In the genomic region with DNA sequence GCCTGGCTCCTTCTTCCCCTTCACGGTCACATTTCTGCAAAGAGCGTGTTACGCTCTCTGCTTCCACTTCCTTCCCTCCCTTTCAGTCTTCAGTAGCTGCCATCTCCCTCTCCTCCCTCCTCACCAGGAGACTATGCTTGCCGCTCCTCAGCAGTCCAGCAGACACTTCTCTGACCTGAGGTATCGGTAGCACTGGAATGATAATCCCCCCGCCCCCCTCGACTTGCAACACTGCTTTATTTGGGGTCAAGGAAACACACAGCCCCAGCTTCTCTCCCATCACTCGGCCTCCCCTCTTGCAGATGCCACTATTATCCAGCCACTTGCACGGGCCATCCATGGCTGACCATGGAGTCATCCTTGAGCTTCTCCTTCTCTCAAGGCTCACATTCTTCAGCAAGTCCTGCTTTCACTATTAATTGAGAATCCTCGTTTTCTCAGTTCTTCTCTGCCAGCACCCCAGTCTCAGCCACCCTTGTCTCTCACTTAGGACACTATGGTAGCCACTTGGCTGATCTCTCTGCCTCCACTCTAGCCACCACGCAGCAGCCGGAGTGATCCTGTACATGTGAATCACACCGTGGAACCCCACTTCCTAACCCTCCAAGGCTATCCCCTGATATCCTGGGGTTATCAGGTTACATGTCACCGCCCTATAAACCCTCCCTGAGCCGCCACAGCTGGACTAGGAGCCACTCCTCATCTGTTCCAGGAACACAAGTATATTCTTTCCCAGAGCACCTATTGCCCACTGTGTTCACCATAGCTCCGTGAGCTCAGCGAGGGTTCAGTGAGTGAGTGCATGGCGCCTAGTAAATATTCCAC, we compare ENCODE assay signal across 9 cellular contexts. TPM values are rescaled to one million over a fixed set of nuclear protein-coding genes. Genes with fewer than 3 reads are reported as not detected.
DNase-seq lines count a peak whose midpoint lies in the region; ATAC-seq, FAIRE-seq and TF ChIP-seq lines count a peak whose summit lies in the region.
"Had no signal": no experiment of that assay in that cellular context is flagged by ENCODE, and none has a peak within 500 bp of the region (broad histone marks: within the 10 kb centered on the region; RNA-seq: fewer than 3 reads in every experiment).

No MANE protein-coding gene starts in this region.

- no peaks in the 10 kb centered on the region for H4K20me1 ChIP-seq in OCI-LY1 (ENCODE audit: insufficient read depth, low read length)
- no peaks in the 10 kb centered on the region for H4K20me1 ChIP-seq in K562 (replicated peaks; ENCODE audit: control insufficient read depth, insufficient read depth, low read length)

- ATAC-seq in HG02759 (IDR thresholded peaks at IDR 0.05; ENCODE audit: unreplicated experiment) (peak; percentile 17), K562 (peak; percentile 73), HG03045 (IDR thresholded peaks at IDR 0.05; ENCODE audit: unreplicated experiment) (no peak)
- ATAC-seq in stimulated activated naive CD8-positive, alpha-beta T cell treated with anti-CD3 and anti-CD28 coated beads, Interleukin-15, Interleukin-2, amounts not matched to agents 100 U/mL and 50 U/mL, for 24 hours: peak; percentile 15

- peaks cover 6% of the 10 kb centered on the region; the same call in 1 of the 2 replicates for H3K9me3 ChIP-seq in OCI-LY1 (ENCODE audit: low read length)
- H3K9me3 ChIP-seq in K562 (replicated peaks; ENCODE audit: control insufficient read depth, insufficient read depth, low read depth, low read length): no peaks in the 10 kb centered on the region

- H3K79me2 ChIP-seq in OCI-LY1 (ENCODE audit: insufficient read depth, low read length) (no peaks in the 10 kb centered on the region), K562 (ENCODE audit: control insufficient read depth, insufficient read depth, low read length) (peaks cover 12% of the 10 kb centered on the region)

- H2AFZ ChIP-seq in OCI-LY1 (ENCODE audit: low read length) (no peak overlapping the region), K562 (ENCODE audit: low read depth, low read length) (peak overlapping the region; percentile 98)

- TF ChIP-seq CTCF in OCI-LY1 (IDR thresholded peaks at IDR 0.05; ENCODE audit: low read length) (no peak), K562 (IDR thresholded peaks at IDR 0.05 in 2 of 3, conservative IDR thresholded peaks at IDR 0.05 in 1 of 3; ENCODE audit: insufficient read depth in 2 of 3, low read depth in 1 of 3, low read length in 3 of 3) (no peak)

- 4% methylated on average over 16 of the region's 18 CpGs for WGBS in K562 (ENCODE audit: insufficient coverage, low coverage, missing lambda C conversion rate)

- no peaks in the 10 kb centered on the region for H3K36me3 ChIP-seq in OCI-LY1 (ENCODE audit: insufficient read depth, low read length)
- no peaks in the 10 kb centered on the region for H3K36me3 ChIP-seq in K562 (ENCODE audit: control insufficient read depth, insufficient read depth, low read length)

- H3K4me3 ChIP-seq in OCI-LY1 (ENCODE audit: low read depth, low read length, poor library complexity, severe bottlenecking) (peak overlapping the region; percentile 69), K562 (peak overlapping the region; percentile 77)

- in situ Hi-C loops in K562 (cut with MboI): loop anchor here (10.0 kb wide), 1 partner anchor 285 kb away; no protein-coding TSS in a partner anchor

- peak overlapping the region; percentile 59; the same call in 1 of the 2 replicates for H3K9ac ChIP-seq in OCI-LY1 (ENCODE audit: low read length)
- H3K9ac ChIP-seq in K562 (ENCODE audit: insufficient read depth in 1 of 2, low read depth in 2 of 2, low read length in 2 of 2): peak overlapping the region; percentile 53 to 79; a peak in 3 of 4 replicates

- TF ChIP-seq EP300 in K562 (IDR thresholded peaks at IDR 0.05; ENCODE audit: low read length): 0 out of 2 replicates have a peak, but pooled peaks have one; percentile 9

- H3K9me1 ChIP-seq in K562 (ENCODE audit: control insufficient read depth, insufficient read depth, low read length): no peaks in the 10 kb centered on the region

- DNase-seq in NCI-H510A treated with DMSO at 0.1 percent for 48 hours (lab: John Stamatoyannopoulos, UW) (peak; percentile 35), NCI-H510A (lab: John Stamatoyannopoulos, UW) (no peak), K562 (ENCODE audit: extremely low read depth in 1 of 4, low spot score in 3 of 4) (peak; percentile 39 to 70 (median 46)), kidney glomerular epithelial cell (lab: John Stamatoyannopoulos, UW) (peak; percentile 51)
- peak; percentile 30 for DNase-seq in stimulated activated naive CD8-positive, alpha-beta T cell treated with anti-CD3 and anti-CD28 coated beads, Interleukin-15, Interleukin-2, amounts not matched to agents 100 U/mL and 50 U/mL, for 24 hours

- intact Hi-C loops in K562 (cut with micrococcal nuclease): loop anchor here (1.0 to 2.0 kb wide), 3 partner anchors 119 to 287 kb away; no protein-coding TSS in a partner anchor

- POLR2A ChIA-PET in K562 (lab: Yijun Ruan, JAX): interaction anchor here (0.5 to 2.3 kb wide), 7 partner anchors 8 to 1099 kb away, joined by 3 to 10 read pairs (median 3); a partner anchor contains a TSS

- BruUV-seq in K562 (replicated peaks; lab: Mats Ljungman, UMichigan): no TSS peak

- CTCF ChIA-PET in K562 (lab: Yijun Ruan, JAX; ENCODE audit: low intra/inter-chr PET ratio): interaction anchor here (0.6 to 1.2 kb wide), 4 partner anchors 21 to 295 kb away, joined by 3 to 6 read pairs (median 4); a partner anchor contains a TSS

- no peak; the same call in 1 of the 2 replicates for TF ChIP-seq POLR2A in K562 (conservative IDR thresholded peaks at IDR 0.05)

- FAIRE-seq in K562 (lab: Jason Lieb, UNC): peak; percentile 80
- FAIRE-seq: endometrium had no signal

- H3K4me1 ChIP-seq in OCI-LY1 (ENCODE audit: insufficient read depth, low read length, severe bottlenecking) (peaks cover 31% of the 10 kb centered on the region), K562 (replicated peaks in 1 of 2; ENCODE audit: control insufficient read depth in 2 of 2, insufficient read depth in 2 of 2, low read length in 2 of 2) (peaks cover 13 to 17% of the 10 kb centered on the region in 2 experiments; a peak in 4 of 5 replicates)

- H3K4me2 ChIP-seq in OCI-LY1 (ENCODE audit: low read length) (peak overlapping the region; percentile 85), K562 (ENCODE audit: insufficient read depth, low read length) (peak overlapping the region; percentile 85)

- H3F3A ChIP-seq in OCI-LY1 (ENCODE audit: insufficient read depth, low read length): no peaks in the 10 kb centered on the region

- H3K9me2 ChIP-seq in OCI-LY1 (ENCODE audit: low read depth, low read length): no peaks in the 10 kb centered on the region

- TF ChIP-seq RAD21 in K562 (CRISPR knock-in tag; conservative IDR thresholded peaks at IDR 0.05 in 1 of 2, IDR thresholded peaks at IDR 0.05 in 1 of 2): no peak

- H3K27ac ChIP-seq in OCI-LY1 (ENCODE audit: low read depth, low read length, poor library complexity, severe bottlenecking) (no peak overlapping the region), K562 (ENCODE audit: extremely low read depth, low read depth, low read length) (peak overlapping the region; percentile 80)

- H3K27me3 ChIP-seq in OCI-LY1 (ENCODE audit: insufficient read depth, low read length) (no peaks in the 10 kb centered on the region), K562 (ENCODE audit: control insufficient read depth in 2 of 2, insufficient read depth in 2 of 2, low read length in 2 of 2) (no peaks in the 10 kb centered on the region)

TF ChIP-seq in K562, 482 proteins besides CTCF, POLR2A, EP300 and RAD21 (continues in another document):
- TF ChIP-seq HDGF (IDR thresholded peaks at IDR 0.05) (0 out of 2 replicates have a peak, but pooled peaks have one; percentile 60), KDM1A (IDR thresholded peaks at IDR 0.05) (no peak), TAF9B (IDR thresholded peaks at IDR 0.05; ENCODE audit: partially characterized antibody) (peak; percentile 10), ETV5 (CRISPR knock-in tag; IDR thresholded peaks at IDR 0.05; ENCODE audit: low read depth) (0 out of 2 replicates have a peak, but pooled peaks have one; percentile 23), GATAD2A (IDR thresholded peaks at IDR 0.05) (no peak), KDM5B (IDR thresholded peaks at IDR 0.05; ENCODE audit: insufficient replicate concordance, low read depth, low read length) (peak; percentile 48), PCBP1 (IDR thresholded peaks at IDR 0.05; ENCODE audit: low read depth, low read length, poor library complexity, severe bottlenecking) (no peak), TBP (optimal IDR thresholded peaks at IDR 0.05; ENCODE audit: low read depth, low read length) (peak; percentile 42)
- TF ChIP-seq, protein P1, sequence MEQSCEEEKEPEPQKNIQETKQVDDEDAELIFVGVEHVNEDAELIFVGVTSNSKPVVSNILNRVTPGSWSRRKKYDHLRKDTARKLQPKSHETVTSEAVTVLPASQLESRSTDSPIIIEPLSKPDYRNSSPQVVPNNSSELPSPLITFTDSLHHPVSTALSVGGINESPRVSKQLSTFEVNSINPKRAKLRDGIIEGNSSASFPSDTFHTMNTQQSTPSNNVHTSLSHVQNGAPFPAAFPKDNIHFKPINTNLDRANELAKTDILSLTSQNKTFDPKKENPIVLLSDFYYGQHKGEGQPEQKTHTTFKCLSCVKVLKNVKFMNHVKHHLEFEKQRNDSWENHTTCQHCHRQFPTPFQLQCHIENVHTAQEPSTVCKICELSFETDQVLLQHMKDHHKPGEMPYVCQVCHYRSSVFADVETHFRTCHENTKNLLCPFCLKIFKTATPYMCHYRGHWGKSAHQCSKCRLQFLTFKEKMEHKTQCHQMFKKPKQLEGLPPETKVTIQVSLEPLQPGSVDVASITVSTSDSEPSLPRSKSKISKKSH (CRISPR knock-in tag; IDR thresholded peaks at IDR 0.05): no peak

RNA-seq across cellular contexts. Expression of a gene that starts 1.0 kb away (rescaled TPM):
- 16.6 and 61.9 TPM in 2 replicates for total RNA-seq in K562 (2011; cell fraction: chromatin; rRNA removed; ENCODE audit: low replicate concordance)
- 10.3 and 15.1 TPM in 2 replicates for total RNA-seq in K562 (2011; cell fraction: nucleolus; rRNA removed)
- 25.6 and 31.8 TPM in 2 replicates for total RNA-seq in K562 (2011; cell fraction: nucleoplasm; rRNA removed)
- total RNA-seq in K562 (2014; rRNA removed) (9.0 and 9.5 TPM in 2 replicates), K562 (2014; rRNA removed; fragmentation: Illumina TruSeq; extraction: Trizol) (13.1 and 13.7 TPM in 2 replicates), K562 (2015; rRNA removed; fragmentation: Illumina TruSeq; extraction: Trizol) (11.8 and 14.4 TPM in 2 replicates), K562 (2021) (9.7 and 11.9 TPM in 2 replicates)
- polyA plus RNA-seq in K562 (2011; rRNA removed) (6.7 and 12.8 TPM in 2 replicates), K562 (2014; fragmentation: Illumina TruSeq; extraction: Trizol) (6.9 and 8.6 TPM in 2 replicates), K562 (2014; fragmentation: Nextera tagmentation; extraction: Ambion mirVana) (1 to 10 TPM; 3.1 to 6.2 TPM), K562 (2014; rRNA removed) (7.7 and 9.2 TPM in 2 replicates)
- 4.5 and 4.6 TPM in 2 replicates for polyA plus RNA-seq in K562 (2011; cell fraction: cytosol; rRNA removed)
- 8.2 and 12.9 TPM in 2 replicates for polyA plus RNA-seq in K562 (2011; cell fraction: nucleus; rRNA removed)
- polyA plus RNA-seq in K562 (2012): 5.1 and 7.4 TPM in 2 replicates
- 16.7 and 27.7 TPM in 2 replicates for polyA minus RNA-seq in K562 (2011; rRNA and poly(A)+ RNA removed)
- 6.1 and 9.5 TPM in 2 replicates for polyA minus RNA-seq in K562 (2011; cell fraction: cytosol; rRNA and poly(A)+ RNA removed)
- 16.8 and 18.7 TPM in 2 replicates for polyA minus RNA-seq in K562 (2011; cell fraction: nucleus; rRNA and poly(A)+ RNA removed)
